1 cellular context compared by ENCODE assay signal in the genomic region with DNA sequence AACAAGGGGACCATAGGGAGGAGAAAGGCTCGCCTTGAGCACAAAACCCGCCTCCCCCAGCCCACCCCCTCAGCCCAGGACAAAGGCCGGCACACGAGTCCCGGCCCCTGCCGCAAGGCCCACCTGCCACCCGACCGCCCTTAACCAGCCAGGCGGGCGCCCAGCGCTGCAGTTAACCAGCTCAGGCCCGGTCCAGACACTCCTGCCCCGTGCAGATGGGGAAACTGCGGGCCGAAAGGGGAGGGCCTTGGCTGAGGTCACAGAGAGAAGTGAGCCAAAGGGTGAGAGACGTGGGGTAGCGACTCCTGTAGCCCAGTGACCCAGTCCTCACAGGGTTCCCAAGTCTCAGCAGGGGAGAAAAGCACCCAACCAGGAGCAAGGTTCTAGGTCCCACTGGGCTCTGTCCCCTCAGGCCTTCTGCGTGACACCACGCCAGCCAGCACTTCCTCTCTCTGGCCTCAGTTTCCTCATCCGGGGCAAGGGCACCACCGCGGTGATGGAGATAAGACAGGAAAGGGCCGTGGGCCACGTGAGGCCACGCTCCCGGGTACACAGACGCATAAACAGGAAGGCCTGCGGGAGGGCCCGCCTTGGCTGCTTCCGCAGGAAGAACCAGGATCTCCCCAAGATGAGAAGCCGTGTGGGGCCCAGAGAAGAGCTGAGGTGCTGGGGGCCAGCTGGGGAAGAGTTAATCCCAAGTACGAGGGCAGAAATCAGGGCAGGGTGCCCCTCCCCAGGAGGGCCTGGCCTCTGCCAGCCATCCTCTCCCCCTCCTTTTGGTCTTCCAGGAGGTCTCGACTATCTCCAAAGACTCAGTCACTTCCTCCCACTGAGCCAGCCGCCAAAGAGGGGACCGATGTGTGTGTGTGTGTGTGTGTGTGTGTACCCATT.
TF ChIP-seq lines count a peak whose summit lies in the region.

No MANE protein-coding gene starts in this region.

TF ChIP-seq in H1, 55 proteins besides CTCF, POLR2A, EP300 and RAD21:
- TF ChIP-seq SIRT6 (IDR thresholded peaks at IDR 0.05; ENCODE audit: low read length) (no peak), SP4 (IDR thresholded peaks at IDR 0.05; ENCODE audit: low read length) (no peak), MAFK (IDR thresholded peaks at IDR 0.05; ENCODE audit: low read depth, low read length) (no peak), KDM4A (IDR thresholded peaks at IDR 0.05; ENCODE audit: low read depth, low read length, severe bottlenecking) (no peak), TAF7 (optimal IDR thresholded peaks at IDR 0.05; ENCODE audit: borderline replicate concordance, low read depth, low read length) (no peak), BCL11A (IDR thresholded peaks at IDR 0.05; ENCODE audit: low read depth in 2 of 2, low read length in 2 of 2) (no peak), RFX5 (IDR thresholded peaks at IDR 0.05; ENCODE audit: borderline replicate concordance, low read depth, low read length) (no peak)
- TF ChIP-seq, protein P1, sequence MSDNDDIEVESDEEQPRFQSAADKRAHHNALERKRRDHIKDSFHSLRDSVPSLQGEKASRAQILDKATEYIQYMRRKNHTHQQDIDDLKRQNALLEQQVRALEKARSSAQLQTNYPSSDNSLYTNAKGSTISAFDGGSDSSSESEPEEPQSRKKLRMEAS (IDR thresholded peaks at IDR 0.05) = no peak
